Comparison of ENCODE assay signal across 12 cellular contexts in the genomic region with DNA sequence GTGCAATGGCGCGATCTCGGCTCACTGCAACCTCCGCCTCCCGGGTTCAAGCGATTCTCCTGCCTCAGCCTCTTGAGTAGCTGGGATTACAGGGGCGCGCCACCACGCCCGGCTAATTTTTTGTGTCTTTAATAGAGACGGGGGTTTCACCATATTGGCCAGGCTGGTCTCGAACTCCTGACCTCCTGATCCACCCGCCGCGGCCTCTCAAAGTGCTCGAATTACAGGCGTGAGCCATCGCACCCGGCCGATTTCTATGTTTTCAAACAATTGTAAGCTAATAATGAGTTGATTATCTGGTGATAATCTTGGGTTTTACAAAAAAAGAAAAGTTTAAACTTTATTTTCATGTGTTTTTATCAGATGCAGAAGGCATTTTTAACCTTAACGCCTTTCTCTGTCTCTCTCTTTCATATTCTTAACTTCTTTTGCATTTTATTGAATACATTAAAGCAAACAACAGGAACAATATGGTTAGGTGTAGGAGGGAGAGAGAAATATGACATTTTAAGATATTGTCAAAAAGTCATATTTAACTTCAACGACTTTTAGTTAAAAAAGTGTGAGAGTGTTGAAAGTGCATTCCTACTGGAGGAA. TPM values are rescaled to one million over a fixed set of nuclear protein-coding genes. Genes with fewer than 3 reads are reported as not detected.
DNase-seq lines count a peak whose midpoint lies in the region; TF ChIP-seq lines count a peak whose summit lies in the region.
"Had no signal": no experiment of that assay in that cellular context is flagged by ENCODE, and none has a peak within 500 bp of the region (broad histone marks: within the 10 kb centered on the region; RNA-seq: fewer than 3 reads in every experiment).

No MANE protein-coding gene starts in this region.

- no peaks in the 10 kb centered on the region for H3K79me1 ChIP-seq in H9 (ENCODE audit: insufficient read depth, low read depth, low read length, poor library complexity, severe bottlenecking)

- no peak overlapping the region for H3K18ac ChIP-seq in H9 (ENCODE audit: insufficient read length, low read depth, low read length)

- TF ChIP-seq CTCF in MCF 10A (IDR thresholded peaks at IDR 0.05; ENCODE audit: unreplicated experiment) (no peak), mammary epithelial cell (conservative IDR thresholded peaks at IDR 0.05 in 1 of 2, IDR thresholded peaks at IDR 0.05 in 1 of 2; ENCODE audit: extremely low read depth in 1 of 2, insufficient read depth in 1 of 2, low read depth in 1 of 2, low read length in 2 of 2) (no peak), coronary artery (IDR thresholded peaks at IDR 0.05) (no peak), suprapubic skin (IDR thresholded peaks at IDR 0.05) (no peak), H9 (conservative IDR thresholded peaks at IDR 0.05) (no peak)

- H3T11ph ChIP-seq in H9 (ENCODE audit: low read length), result no peak overlapping the region

- in situ Hi-C loops in mammary epithelial cell (cut with MboI; ENCODE audit: low sequenced_read_pairs in 2 of 2), result loop anchor here in 1 of 2 donors (10.0 to 25.0 kb wide), 2 partner anchors 219 to 591 kb away; no protein-coding TSS in a partner anchor

- H3K4me3 ChIP-seq in mammary epithelial cell (replicated peaks in 1 of 3; ENCODE audit: insufficient read depth in 1 of 3, low read depth in 2 of 3, low read length in 3 of 3) (no peak overlapping the region), coronary artery (peak overlapping the region; percentile 93), mucosa of stomach (ENCODE audit: low read length) (peak overlapping the region; percentile 44), suprapubic skin (peak overlapping the region; percentile 76)
- no peak overlapping the region for H3K4me3 ChIP-seq in CD4-positive, alpha-beta memory T cell (ENCODE audit: low read length in 2 of 2)

- no peak overlapping the region for H3K4ac ChIP-seq in H9 (ENCODE audit: low read depth, low read length)

- H3K4me3 Mint-ChIP-seq in MCF 10A (ENCODE audit: unreplicated experiment) (peak overlapping the region; percentile 100), H9 (peak overlapping the region in 1 of 2 experiments; percentile 96; a peak in 3 of 5 replicates)
- H3K4me3 Mint-ChIP-seq in CD4-positive, alpha-beta memory T cell, result peak overlapping the region in 1 of 8 donors; percentile 71
- H3K4me3 Mint-ChIP-seq: CD8-positive, alpha-beta T cell had no signal

- no peak overlapping the region for H3K27ac ChIP-seq in mammary epithelial cell (ENCODE audit: insufficient read depth, low read depth, low read length)
- peak overlapping the region; percentile 75 to 90 for H3K27ac ChIP-seq in coronary artery
- H3K27ac ChIP-seq in suprapubic skin, result no peak overlapping the region
- no peak overlapping the region for H3K27ac ChIP-seq in CD4-positive, alpha-beta memory T cell (ENCODE audit: low read depth, low read length)
- no peak overlapping the region for H3K27ac ChIP-seq in H9 (ENCODE audit: insufficient read length, low read depth, low read length)

- no peaks in the 10 kb centered on the region for H3K9me3 Mint-ChIP-seq in MCF 10A (ENCODE audit: unreplicated experiment)
- H3K9me3 Mint-ChIP-seq in CD4-positive, alpha-beta memory T cell, result peaks cover 2 to 42% (median 32%) of the 10 kb centered on the region in 8 donors
- H3K9me3 Mint-ChIP-seq in H9, result peaks cover 0 to 8% of the 10 kb centered on the region in 2 experiments; a peak in 3 of 5 replicates

- dilution Hi-C loops in mammary epithelial cell (cut with HindIII; ENCODE audit: low sequenced_read_pairs), result no loop called here

- H3K27me3 Mint-ChIP-seq in MCF 10A (ENCODE audit: insufficient read depth, unreplicated experiment) (no peaks in the 10 kb centered on the region), H9 (ENCODE audit: low read depth) (peaks cover 99% of the 10 kb centered on the region)
- peaks cover 62% of the 10 kb centered on the region in 2 donors for H3K27me3 Mint-ChIP-seq in CD4-positive, alpha-beta memory T cell

- no peak for TF ChIP-seq EP300 in suprapubic skin (IDR thresholded peaks at IDR 0.05)

- no peak overlapping the region for H4K91ac ChIP-seq in H9 (ENCODE audit: insufficient read length, low read depth, low read length)

- H3K27me3 ChIP-seq in mammary epithelial cell (ENCODE audit: insufficient read depth, low read length) (no peaks in the 10 kb centered on the region), mucosa of stomach (ENCODE audit: control insufficient read depth, insufficient read depth, low read length) (peaks cover 4% of the 10 kb centered on the region), suprapubic skin (peaks cover 32% of the 10 kb centered on the region), H9 (ENCODE audit: insufficient read depth, low read length) (peaks cover 55% of the 10 kb centered on the region; the same call in 1 of the 2 replicates)
- H3K27me3 ChIP-seq in CD4-positive, alpha-beta memory T cell (ENCODE audit: insufficient read depth, low read length), result peaks cover 33% of the 10 kb centered on the region

- H2AFZ ChIP-seq in mammary epithelial cell (ENCODE audit: low read depth, low read length), result no peak overlapping the region
- no peak overlapping the region for H2AFZ ChIP-seq in H9 (ENCODE audit: low read length)

- H3K4me1 Mint-ChIP-seq in MCF 10A (ENCODE audit: insufficient read depth, unreplicated experiment) (peaks cover 5% of the 10 kb centered on the region), H9 (peaks cover 50 to 74% of the 10 kb centered on the region in 2 experiments)
- peaks cover 21 to 39% (median 30%) of the 10 kb centered on the region in 4 donors for H3K4me1 Mint-ChIP-seq in CD4-positive, alpha-beta memory T cell

- TF ChIP-seq POLR2A in suprapubic skin (IDR thresholded peaks at IDR 0.05), result no peak

- H2BK12ac ChIP-seq in H9 (ENCODE audit: insufficient read length, low read depth, low read length), result no peak overlapping the region

- peaks cover 51% of the 10 kb centered on the region for H3K23me2 ChIP-seq in H9 (ENCODE audit: insufficient read length, low read depth, low read length, poor library complexity, severe bottlenecking)

- H4K20me1 ChIP-seq in mammary epithelial cell (ENCODE audit: insufficient read depth, low read length), result no peaks in the 10 kb centered on the region
- no peaks in the 10 kb centered on the region for H4K20me1 ChIP-seq in H9 (ENCODE audit: control insufficient read depth, insufficient read depth, insufficient read length)

- no peak for DNase-seq in MCF 10A (ENCODE audit: unreplicated experiment)
- no peak for DNase-seq in mammary epithelial cell
- no peak for DNase-seq in coronary artery (ENCODE audit: low spot score)
- DNase-seq in suprapubic skin (ENCODE audit: low spot score in 2 of 2), result no peak
- DNase-seq in CD4-positive, alpha-beta memory T cell, result no peak
- no peak for DNase-seq in H9
- DNase-seq in KG1 (lab: John Stamatoyannopoulos, UW), result no peak
- DNase-seq: activated CD4-positive, CD25-positive, alpha-beta regulatory T cell treated with anti-CD3 and anti-CD28 coated beads, Interleukin-2, amount 50 U/mL, for 72 hours; CD8-positive, alpha-beta T cell; NCI-H187 treated with DMSO at 0.1 percent for 48 hours had no signal

- H2BK120ac ChIP-seq in H9 (ENCODE audit: low read depth, low read length, poor library complexity, severe bottlenecking), result no peak overlapping the region

- 95% methylated on average over 19 of the region's 22 CpGs for WGBS in mammary epithelial cell (ENCODE audit: low coverage, missing lambda C conversion rate)
- 80% methylated on average over 22 of the region's 22 CpGs for WGBS in suprapubic skin
- no CpG with 5 or more reads among the region's 22 CpGs for WGBS in H9 (ENCODE audit: extremely low coverage, insufficient read length, low lambda C conversion rate)

- H3K27ac Mint-ChIP-seq in MCF 10A (ENCODE audit: low read depth, unreplicated experiment) (no peak overlapping the region), H9 (no peak overlapping the region)
- H3K27ac Mint-ChIP-seq in CD4-positive, alpha-beta memory T cell, result no peak overlapping the region
- H3K27ac Mint-ChIP-seq: activated naive CD8-positive, alpha-beta T cell; CD8-positive, alpha-beta T cell had no signal

- H3K36me3 Mint-ChIP-seq in MCF 10A (ENCODE audit: insufficient read depth, unreplicated experiment) (no peaks in the 10 kb centered on the region), H9 (ENCODE audit: insufficient read depth in 1 of 3, low read depth in 3 of 3) (no peaks in the 10 kb centered on the region; a peak in 1 of 7 replicates)
- peaks cover 8 to 10% of the 10 kb centered on the region in 2 donors for H3K36me3 Mint-ChIP-seq in CD4-positive, alpha-beta memory T cell

- no peak overlapping the region for H4K5ac ChIP-seq in H9 (ENCODE audit: insufficient read length, low read depth, low read length)

- no peak overlapping the region for H3K9ac ChIP-seq in mammary epithelial cell (ENCODE audit: insufficient read depth, low read length)
- H3K9ac ChIP-seq in mucosa of stomach (ENCODE audit: low read length), result peak overlapping the region; percentile 87
- H3K9ac ChIP-seq in H9 (ENCODE audit: extremely low read depth, insufficient read length, low read length), result no peak overlapping the region

- H2AK5ac ChIP-seq in H9 (ENCODE audit: insufficient read length, low read length), result no peak overlapping the region

- no peak overlapping the region for H2BK5ac ChIP-seq in H9 (ENCODE audit: insufficient read length, low read length)

- no peaks in the 10 kb centered on the region for H3K9me3 ChIP-seq in mammary epithelial cell (replicated peaks; ENCODE audit: insufficient read depth, low read length)
- no peaks in the 10 kb centered on the region for H3K9me3 ChIP-seq in mucosa of stomach (ENCODE audit: control insufficient read depth, low read length)
- no peaks in the 10 kb centered on the region for H3K9me3 ChIP-seq in suprapubic skin
- H3K9me3 ChIP-seq in CD4-positive, alpha-beta memory T cell (ENCODE audit: control insufficient read depth in 1 of 2, low read length in 2 of 2), result no peaks in the 10 kb centered on the region
- no peaks in the 10 kb centered on the region for H3K9me3 ChIP-seq in H9 (ENCODE audit: control insufficient read depth, low read depth, low read length)

- H3K4me1 ChIP-seq in mammary epithelial cell (ENCODE audit: insufficient read depth, low read length) (peaks cover 4% of the 10 kb centered on the region), mucosa of stomach (ENCODE audit: control insufficient read depth, insufficient read depth, low read length) (no peaks in the 10 kb centered on the region), suprapubic skin (peaks cover 31% of the 10 kb centered on the region), H9 (ENCODE audit: insufficient read depth, low read length) (peaks cover 2% of the 10 kb centered on the region; the same call in 1 of the 2 replicates)
- H3K4me1 ChIP-seq in CD4-positive, alpha-beta memory T cell (ENCODE audit: insufficient read depth, low read length), result peaks cover 25% of the 10 kb centered on the region

- no TSS peak for BruUV-seq in MCF 10A (replicated peaks; lab: Mats Ljungman, UMichigan)
- BruUV-seq in mammary epithelial cell (replicated peaks; lab: Mats Ljungman, UMichigan), result no TSS peak

- no peak overlapping the region for H3K23ac ChIP-seq in H9 (ENCODE audit: insufficient read length, low read depth, low read length)

- peaks cover 3% of the 10 kb centered on the region for H3K79me2 ChIP-seq in mammary epithelial cell (ENCODE audit: insufficient read depth, low read length)
- H3K79me2 ChIP-seq in H9 (ENCODE audit: insufficient read depth, low read length), result no peaks in the 10 kb centered on the region

- CTCF ChIA-PET in MCF 10A (lab: Yijun Ruan, JAX), result interaction anchor here (0.6 kb wide), 1 partner anchor 221 kb away, joined by 3 read pairs; no protein-coding TSS in a partner anchor
- CTCF ChIA-PET in mammary epithelial cell (lab: Charles Lee; ENCODE audit: low non-redundant PET), result no interaction called here
- CTCF ChIA-PET in CD4-positive, alpha-beta memory T cell (lab: Charles Lee; ENCODE audit: partially characterized antibody), result no interaction called here

- no peaks in the 10 kb centered on the region for H3K36me3 ChIP-seq in mammary epithelial cell (ENCODE audit: insufficient read depth, low read length)
- no peaks in the 10 kb centered on the region for H3K36me3 ChIP-seq in mucosa of stomach (ENCODE audit: control insufficient read depth, insufficient read depth, low read length)
- no peaks in the 10 kb centered on the region for H3K36me3 ChIP-seq in suprapubic skin
- no peaks in the 10 kb centered on the region for H3K36me3 ChIP-seq in CD4-positive, alpha-beta memory T cell (ENCODE audit: insufficient read depth, low read length)

- intact Hi-C loops in MCF 10A (cut with micrococcal nuclease) (no loop called here), mammary epithelial cell (cut with micrococcal nuclease) (loop anchor here (10.0 kb wide), 1 partner anchor 459 kb away; no protein-coding TSS in a partner anchor)
- intact Hi-C loops in CD4-positive, alpha-beta memory T cell (cut with micrococcal nuclease), result no loop called here

- POLR2A ChIA-PET in MCF 10A (lab: Yijun Ruan, JAX), result no interaction called here
- POLR2A ChIA-PET in CD4-positive, alpha-beta memory T cell (lab: Charles Lee; ENCODE audit: partially characterized antibody), result no interaction called here

- no peak overlapping the region for H4K8ac ChIP-seq in H9 (replicated peaks; ENCODE audit: insufficient read length, low read depth, low read length)

- H3K4me2 ChIP-seq in mammary epithelial cell (ENCODE audit: insufficient read depth, low read depth, low read length), result no peak overlapping the region
- no peak overlapping the region for H3K4me2 ChIP-seq in H9 (ENCODE audit: insufficient read depth, insufficient read length, low read length)

- no peak overlapping the region for H3K14ac ChIP-seq in H9 (ENCODE audit: insufficient read depth, low read length)

- no peak overlapping the region for H3K56ac ChIP-seq in H9 (ENCODE audit: insufficient read length, low read depth, low read length)

- no peak overlapping the region for H2BK20ac ChIP-seq in H9 (ENCODE audit: low read depth, low read length, poor library complexity, severe bottlenecking)

- H2BK15ac ChIP-seq in H9 (ENCODE audit: low read depth, low read length), result no peak overlapping the region

RNA-seq across cellular contexts. Expression of a gene that starts 3.2 kb away (rescaled TPM):
- total RNA-seq in MCF 10A (2022) (6.9 and 10.3 TPM in 2 replicates), mammary epithelial cell (1 to 10 TPM; 6.7 to 8.4 TPM), suprapubic skin (10 to 100 TPM in 3 of 4 donors, 1 to 10 TPM in 1; 9.0 to 18.5 (median 16.3) TPM), H9 (2021) (0.35 and 0.50 TPM in 2 replicates)
- polyA plus RNA-seq in mammary epithelial cell, result 8.4 TPM
- polyA minus RNA-seq in mammary epithelial cell, result 1.3 TPM
- total RNA-seq in CD4-positive, alpha-beta memory T cell, result not detected
- polyA plus RNA-seq in CD4-positive, alpha-beta memory T cell, result not detected
- total RNA-seq: CD8-positive, alpha-beta T cell had no signal

Comparison
In these comparisons a context has a peak if more than half of its experiments do, and no peak if none do; other contexts are left out.
1. H3K27ac ChIP-seq: peak in coronary artery (2 of 2); none in mammary epithelial cell (single experiment), suprapubic skin (single experiment), CD4-positive, alpha-beta memory T cell (single experiment) and H9 (single experiment).
2. H3K4me3 ChIP-seq: peak in coronary artery (single experiment), mucosa of stomach (single experiment) and suprapubic skin (single experiment); none in mammary epithelial cell (0 of 3) and CD4-positive, alpha-beta memory T cell (0 of 2).